Comparison of ENCODE assay signal across 21 cellular contexts in genomic region chr11:3091081-3091845, GRCh38. TPM values are rescaled to one million over a fixed set of nuclear protein-coding genes. Genes with fewer than 3 reads are reported as not detected.
DNase-seq lines count a peak whose midpoint lies in the region; ATAC-seq, FAIRE-seq and TF ChIP-seq lines count a peak whose summit lies in the region.
"Had no signal": no experiment of that assay in that cellular context is flagged by ENCODE, and none has a peak within 500 bp of the region (broad histone marks: within the 10 kb centered on the region; RNA-seq: fewer than 3 reads in every experiment).

No MANE protein-coding gene starts in this region.

- in situ Hi-C loops in K562 (cut with MboI), result loop anchor here (5.0 kb wide), 1 partner anchor 49 kb away; no protein-coding TSS in a partner anchor

- TF ChIP-seq EP300 in K562 (IDR thresholded peaks at IDR 0.05; ENCODE audit: low read length), result no peak

- H3K27me3 ChIP-seq in GM23338 (ENCODE audit: insufficient read depth), result no peaks in the 10 kb centered on the region
- no peaks in the 10 kb centered on the region for H3K27me3 ChIP-seq in K562 (ENCODE audit: control insufficient read depth in 2 of 2, insufficient read depth in 2 of 2, low read length in 2 of 2)
- no peaks in the 10 kb centered on the region for H3K27me3 ChIP-seq in osteoblast (ENCODE audit: insufficient read depth, low read length)
- H3K27me3 ChIP-seq: BE2C, gastrocnemius medialis, hepatocyte, thyroid gland had no signal

- WGBS in K562 (ENCODE audit: insufficient coverage, low coverage, missing lambda C conversion rate), result 31% methylated on average over 10 of the region's 14 CpGs

- H3K9me3 ChIP-seq in K562 (replicated peaks; ENCODE audit: control insufficient read depth, insufficient read depth, low read depth, low read length) (no peaks in the 10 kb centered on the region), osteoblast (ENCODE audit: low read depth, low read length) (no peaks in the 10 kb centered on the region)
- H3K9me3 ChIP-seq: BE2C, gastrocnemius medialis, spleen, thyroid gland had no signal

- no peaks in the 10 kb centered on the region for H3F3A ChIP-seq in GM23338 (replicated peaks; ENCODE audit: low read depth)

- H3K27ac Mint-ChIP-seq in GM23338, result no peak overlapping the region
- H3K27ac Mint-ChIP-seq: activated naive CD4-positive, alpha-beta T cell treated with anti-CD3 and anti-CD28 coated beads, Interleukin-2, amount 50 U/mL, for 24 hours; CD8-positive, alpha-beta T cell; T-helper 1 cell treated with Interleukin-12 subunit alpha and Interleukin-12 subunit beta and Interleukin-4 antibody, amounts not matched to agents 30 μg/mL and 1 μg/mL, for 36 hours had no signal

- H3K9ac ChIP-seq in K562 (ENCODE audit: insufficient read depth in 1 of 2, low read depth in 2 of 2, low read length in 2 of 2), result no peak overlapping the region
- H3K9ac ChIP-seq: parathyroid adenoma had no signal

- ATAC-seq in GM23338, result no peak
- no peak for ATAC-seq in K562
- no peak for ATAC-seq in HG03196 (IDR thresholded peaks at IDR 0.05; ENCODE audit: unreplicated experiment)

- no peak overlapping the region for H3K4me3 ChIP-seq in GM23338
- no peak overlapping the region for H3K4me3 ChIP-seq in K562
- no peak overlapping the region for H3K4me3 ChIP-seq in osteoblast (ENCODE audit: insufficient read depth, low read length)
- H3K4me3 ChIP-seq: gastrocnemius medialis, hepatocyte, SK-N-MC, spleen, thyroid gland had no signal

- no peak for TF ChIP-seq RAD21 in K562 (CRISPR knock-in tag; conservative IDR thresholded peaks at IDR 0.05 in 1 of 2, IDR thresholded peaks at IDR 0.05 in 1 of 2)

- intact Hi-C loops in K562 (cut with micrococcal nuclease), result loop anchor here (1.0 to 10.0 kb wide), 2 partner anchors 54 to 196 kb away; no protein-coding TSS in a partner anchor

- H3K9me3 Mint-ChIP-seq in GM23338, result peaks cover 2% of the 10 kb centered on the region; the same call in 1 of the 3 replicates
- H3K9me3 Mint-ChIP-seq: activated naive CD4-positive, alpha-beta T cell treated with anti-CD3 and anti-CD28 coated beads, Interleukin-2, amount 50 U/mL, for 24 hours; CD8-positive, alpha-beta T cell; neural crest cell; stimulated activated naive CD8-positive, alpha-beta T cell treated with anti-CD3 and anti-CD28 coated beads, Interleukin-15, amount 100 ng/mL, for 72 hours; T-helper 1 cell treated with Interleukin-12 subunit alpha and Interleukin-12 subunit beta and Interleukin-4 antibody, amounts not matched to agents 30 μg/mL and 1 μg/mL, for 36 hours had no signal

- H3K4me3 Mint-ChIP-seq in GM23338, result no peak overlapping the region
- H3K4me3 Mint-ChIP-seq: activated naive CD4-positive, alpha-beta T cell treated with anti-CD3 and anti-CD28 coated beads, Interleukin-2, amount 50 U/mL, for 24 hours; CD8-positive, alpha-beta T cell; neural crest cell; stimulated activated naive CD8-positive, alpha-beta T cell treated with anti-CD3 and anti-CD28 coated beads, Interleukin-15, amount 100 ng/mL, for 72 hours; T-helper 1 cell treated with Interleukin-12 subunit alpha and Interleukin-12 subunit beta and Interleukin-4 antibody, amounts not matched to agents 30 μg/mL and 1 μg/mL, for 36 hours had no signal

- H4K20me1 ChIP-seq in GM23338 (replicated peaks; ENCODE audit: insufficient read depth), result no peaks in the 10 kb centered on the region
- H4K20me1 ChIP-seq in K562 (replicated peaks; ENCODE audit: control insufficient read depth, insufficient read depth, low read length), result peaks cover 10% of the 10 kb centered on the region; the same call in 1 of the 2 replicates
- peaks cover 5% of the 10 kb centered on the region for H4K20me1 ChIP-seq in osteoblast (ENCODE audit: insufficient read depth, low read length)

- no peaks in the 10 kb centered on the region for H3K9me1 ChIP-seq in K562 (ENCODE audit: control insufficient read depth, insufficient read depth, low read length)

- peaks cover 17% of the 10 kb centered on the region; the same call in 2 of the 3 replicates for H3K4me1 Mint-ChIP-seq in GM23338
- H3K4me1 Mint-ChIP-seq: activated naive CD4-positive, alpha-beta T cell treated with anti-CD3 and anti-CD28 coated beads, Interleukin-2, amount 50 U/mL, for 24 hours had no signal

- H2AFZ ChIP-seq in GM23338 (no peak overlapping the region), K562 (ENCODE audit: low read depth, low read length) (no peak overlapping the region), osteoblast (ENCODE audit: low read length) (no peak overlapping the region)
- H2AFZ ChIP-seq: hepatocyte, parathyroid adenoma had no signal

- H3K9me2 ChIP-seq in GM23338 (ENCODE audit: insufficient read depth), result no peaks in the 10 kb centered on the region

- H3K4me2 ChIP-seq in GM23338, result peak overlapping the region; percentile 48; the same call in 1 of the 2 replicates
- peak overlapping the region; percentile 18; the same call in 1 of the 2 replicates for H3K4me2 ChIP-seq in K562 (ENCODE audit: insufficient read depth, low read length)
- H3K4me2 ChIP-seq in osteoblast (ENCODE audit: insufficient read depth, low read length), result no peak overlapping the region
- H3K4me2 ChIP-seq: hepatocyte had no signal

- peaks cover 8% of the 10 kb centered on the region for H3K27me3 Mint-ChIP-seq in GM23338 (ENCODE audit: insufficient read depth, low read depth, poor library complexity)
- H3K27me3 Mint-ChIP-seq: activated naive CD4-positive, alpha-beta T cell treated with anti-CD3 and anti-CD28 coated beads, Interleukin-2, amount 50 U/mL, for 24 hours; stimulated activated naive CD8-positive, alpha-beta T cell treated with anti-CD3 and anti-CD28 coated beads, Interleukin-15, amount 100 ng/mL, for 72 hours had no signal

- H3K36me3 ChIP-seq in GM23338 (ENCODE audit: insufficient read depth), result no peaks in the 10 kb centered on the region
- no peaks in the 10 kb centered on the region for H3K36me3 ChIP-seq in K562 (ENCODE audit: control insufficient read depth, insufficient read depth, low read length)
- peaks cover 21% of the 10 kb centered on the region for H3K36me3 ChIP-seq in osteoblast (ENCODE audit: insufficient read depth, low read length)
- H3K36me3 ChIP-seq: BE2C, gastrocnemius medialis had no signal

- DNase-seq in AG08396 (ENCODE audit: low spot score) (peak; percentile 1), GM23338 (ENCODE audit: low spot score) (no peak), K562 (ENCODE audit: extremely low read depth in 1 of 4, low spot score in 3 of 4) (no peak), osteoblast (ENCODE audit: insufficient read length, low spot score, missing footprints) (peak; percentile 54), LoVo (ENCODE audit: low spot score) (no peak), cortex of kidney (lab: John Stamatoyannopoulos, UW) (no peak), activated gamma-delta T cell (lab: John Stamatoyannopoulos, UW) (no peak)
- DNase-seq: amniotic stem cell had no signal

- TF ChIP-seq POLR2A in K562 (conservative IDR thresholded peaks at IDR 0.05), result no peak

- POLR2A ChIA-PET in K562 (lab: Yijun Ruan, JAX), result interaction anchor here (0.6 to 2.0 kb wide), 6 partner anchors 14 to 77 kb away, joined by 3 to 10 read pairs (median 3); no protein-coding TSS in a partner anchor

- H3K79me2 ChIP-seq in GM23338 (replicated peaks; ENCODE audit: insufficient read depth) (no peaks in the 10 kb centered on the region), K562 (ENCODE audit: control insufficient read depth, insufficient read depth, low read length) (no peaks in the 10 kb centered on the region), osteoblast (ENCODE audit: insufficient read depth, low read length) (no peaks in the 10 kb centered on the region)
- H3K79me2 ChIP-seq: hepatocyte, parathyroid adenoma had no signal

- TF ChIP-seq CTCF in GM23338 (conservative IDR thresholded peaks at IDR 0.05; ENCODE audit: low read depth in 2 of 2) (no peak), K562 (IDR thresholded peaks at IDR 0.05 in 2 of 3, conservative IDR thresholded peaks at IDR 0.05 in 1 of 3; ENCODE audit: insufficient read depth in 2 of 3, low read depth in 1 of 3, low read length in 3 of 3) (no peak), osteoblast (IDR thresholded peaks at IDR 0.05; ENCODE audit: extremely low read depth, low read depth, low read length) (no peak)

- no TSS peak for BruUV-seq in K562 (replicated peaks; lab: Mats Ljungman, UMichigan)

- CTCF ChIA-PET in K562 (lab: Yijun Ruan, JAX; ENCODE audit: low intra/inter-chr PET ratio), result interaction anchor here (0.8 to 4.1 kb wide), 7 partner anchors 53 to 558 kb away, joined by 3 to 68 read pairs (median 5); no protein-coding TSS in a partner anchor

- H3K27ac ChIP-seq in GM23338 (ENCODE audit: low read depth) (no peak overlapping the region), K562 (ENCODE audit: extremely low read depth, low read depth, low read length) (no peak overlapping the region), osteoblast (ENCODE audit: low read depth, low read length) (no peak overlapping the region)
- H3K27ac ChIP-seq: gastrocnemius medialis, hepatocyte, parathyroid adenoma, SK-N-MC, spleen, thyroid gland had no signal

- peaks cover 3% of the 10 kb centered on the region; the same call in 1 of the 2 replicates for H3K4me1 ChIP-seq in GM23338 (ENCODE audit: insufficient read depth)
- peaks cover 0 to 55% of the 10 kb centered on the region in 2 experiments; a peak in 2 of 5 replicates for H3K4me1 ChIP-seq in K562 (replicated peaks in 1 of 2; ENCODE audit: control insufficient read depth in 2 of 2, insufficient read depth in 2 of 2, low read length in 2 of 2)
- peaks cover 13% of the 10 kb centered on the region for H3K4me1 ChIP-seq in osteoblast (ENCODE audit: insufficient read depth, low read length)
- H3K4me1 ChIP-seq: BE2C, parathyroid adenoma had no signal

- FAIRE-seq in K562 (lab: Jason Lieb, UNC), result no peak

- H3K36me3 Mint-ChIP-seq in GM23338 (ENCODE audit: low read depth), result no peaks in the 10 kb centered on the region; the same call in 2 of the 3 replicates
- H3K36me3 Mint-ChIP-seq: activated naive CD4-positive, alpha-beta T cell treated with anti-CD3 and anti-CD28 coated beads, Interleukin-2, amount 50 U/mL, for 24 hours had no signal

RNA-seq across cellular contexts. Expression of gene CARS1, which starts 34.0 kb away (rescaled TPM):
- 94.1 and 95.9 TPM in 2 replicates for total RNA-seq in GM23338 (2014; rRNA removed; shearing (Covaris generic))
- polyA plus RNA-seq in GM23338 (2016; fragmentation: Nextera tagmentation; extraction: Ambion mirVana), result 71.0 and 72.9 TPM in 2 replicates
- 298 and 329 TPM in 2 replicates for total RNA-seq in K562 (2011; cell fraction: chromatin; rRNA removed; ENCODE audit: low replicate concordance)
- 156 and 161 TPM in 2 replicates for total RNA-seq in K562 (2011; cell fraction: nucleolus; rRNA removed)
- total RNA-seq in K562 (2011; cell fraction: nucleoplasm; rRNA removed), result 164 and 168 TPM in 2 replicates
- total RNA-seq in K562 (2014; rRNA removed), result 73.6 and 77.3 TPM in 2 replicates
- total RNA-seq in K562 (2014; rRNA removed; fragmentation: Illumina TruSeq; extraction: Trizol), result 52.3 and 57.4 TPM in 2 replicates
- total RNA-seq in K562 (2015; rRNA removed; fragmentation: Illumina TruSeq; extraction: Trizol), result 27.0 and 31.5 TPM in 2 replicates
- 76.1 and 90.2 TPM in 2 replicates for total RNA-seq in K562 (2021)
- 87.9 and 93.0 TPM in 2 replicates for polyA plus RNA-seq in K562 (2011; rRNA removed)
- polyA plus RNA-seq in K562 (2011; cell fraction: cytosol; rRNA removed), result 38.4 and 53.6 TPM in 2 replicates
- polyA plus RNA-seq in K562 (2011; cell fraction: nucleus; rRNA removed), result 222 and 259 TPM in 2 replicates
- 42.8 and 175 TPM in 2 replicates for polyA plus RNA-seq in K562 (2012)
- 80.1 and 90.0 TPM in 2 replicates for polyA plus RNA-seq in K562 (2014; fragmentation: Illumina TruSeq; extraction: Trizol)
- polyA plus RNA-seq in K562 (2014; fragmentation: Nextera tagmentation; extraction: Ambion mirVana), result 10 to 100 TPM; 14.4 to 28.4 TPM
- polyA plus RNA-seq in K562 (2014; rRNA removed), result 94.0 and 106 TPM in 2 replicates
- polyA minus RNA-seq in K562 (2011; rRNA and poly(A)+ RNA removed), result 60.4 and 65.4 TPM in 2 replicates
- polyA minus RNA-seq in K562 (2011; cell fraction: cytosol; rRNA and poly(A)+ RNA removed), result 27.4 and 51.4 TPM in 2 replicates
- polyA minus RNA-seq in K562 (2011; cell fraction: nucleus; rRNA and poly(A)+ RNA removed), result 66.9 and 96.7 TPM in 2 replicates
- 99.3 and 106 TPM in 2 replicates for total RNA-seq in osteoblast

Comparison
In these comparisons a context has a peak if more than half of its experiments do, and no peak if none do; other contexts are left out.
1. DNase-seq: peak in AG08396 (single experiment) and osteoblast (single experiment); none in GM23338 (single experiment), K562 (0 of 4), LoVo (single experiment), cortex of kidney (single experiment) and activated gamma-delta T cell (single experiment).